In the genomic region with DNA sequence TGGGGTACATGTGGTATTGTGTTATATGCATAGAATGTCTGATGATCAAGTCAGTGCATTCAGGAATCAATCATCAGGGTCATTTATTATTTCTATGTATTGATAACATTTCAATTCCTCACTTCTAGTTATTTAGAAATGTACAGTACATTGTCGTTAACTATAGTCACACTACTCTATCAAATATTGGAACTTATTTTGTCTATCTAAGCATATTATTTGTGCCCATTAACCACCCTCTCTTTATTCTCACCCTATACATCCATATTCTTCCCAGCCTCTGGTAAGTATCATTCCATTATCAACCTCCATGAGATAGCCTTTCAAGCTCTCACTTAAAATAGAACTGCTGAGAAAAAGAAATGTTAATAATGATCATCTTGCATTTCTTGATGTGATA, we compare ENCODE assay signal across 24 cellular contexts.
DNase-seq lines count a peak whose midpoint lies in the region; ATAC-seq, FAIRE-seq and TF ChIP-seq lines count a peak whose summit lies in the region.
"Had no signal": no experiment of that assay in that cellular context is flagged by ENCODE, and none has a peak within 500 bp of the region (broad histone marks: within the 10 kb centered on the region; RNA-seq: fewer than 3 reads in every experiment).

No MANE protein-coding gene starts in this region.

- no peak for FAIRE-seq in A549 (lab: Jason Lieb, UNC)
- FAIRE-seq in D721Med (lab: Jason Lieb, UNC), result peak; percentile 53
- no peak for FAIRE-seq in K562 (lab: Jason Lieb, UNC)
- FAIRE-seq: GM12878, GM12892, GM18507 had no signal

- no peaks in the 10 kb centered on the region for H3K27me3 Mint-ChIP-seq in stimulated activated naive CD8-positive, alpha-beta T cell treated with anti-CD3 and anti-CD28 coated beads, Interleukin-15, amount 100 ng/mL, for 72 hours
- H3K27me3 Mint-ChIP-seq: B cell; CD4-positive, alpha-beta T cell had no signal

- H2AFZ ChIP-seq in K562 (ENCODE audit: low read depth, low read length), result no peak overlapping the region

- H4K20me1 ChIP-seq in K562 (replicated peaks; ENCODE audit: control insufficient read depth, insufficient read depth, low read length), result no peaks in the 10 kb centered on the region
- H4K20me1 ChIP-seq: BLaER1 treated with 17β-estradiol and CSF1 and Interleukin-3, amounts not matched to agents 10 nM and 100 nM had no signal

- H3K27ac ChIP-seq in A549 (no peak overlapping the region), K562 (ENCODE audit: extremely low read depth, low read depth, low read length) (no peak overlapping the region)
- H3K27ac ChIP-seq: BLaER1 treated with 17β-estradiol and CSF1 and Interleukin-3, amounts not matched to agents 10 nM and 100 nM; C4-2B had no signal

- 0% methylated on average over 1 of the region's 1 CpG for WGBS in A549 (ENCODE audit: missing lambda C conversion rate)
- 6% methylated on average over 1 of the region's 1 CpG for WGBS in K562 (ENCODE audit: insufficient coverage, low coverage, missing lambda C conversion rate)

- H3K9me3 ChIP-seq in A549 (no peaks in the 10 kb centered on the region), K562 (replicated peaks; ENCODE audit: control insufficient read depth, insufficient read depth, low read depth, low read length) (no peaks in the 10 kb centered on the region)
- H3K9me3 ChIP-seq: BLaER1 treated with 17β-estradiol and CSF1 and Interleukin-3, amounts not matched to agents 10 nM and 100 nM; Caco-2 had no signal

- ATAC-seq in A549 (no peak), K562 (no peak)
- ATAC-seq in stimulated activated naive CD8-positive, alpha-beta T cell treated with anti-CD3 and anti-CD28 coated beads, Interleukin-15, amount 100 ng/mL, for 72 hours, result no peak
- ATAC-seq: CD8-positive, alpha-beta T cell; GM12878 had no signal

- CTCF ChIA-PET in A549 (lab: Yijun Ruan, JAX) (no interaction called here), K562 (lab: Yijun Ruan, JAX; ENCODE audit: low intra/inter-chr PET ratio) (no interaction called here)

- in situ Hi-C loops in K562 (cut with MboI), result no loop called here

- no peaks in the 10 kb centered on the region for H3K9me1 ChIP-seq in K562 (ENCODE audit: control insufficient read depth, insufficient read depth, low read length)

- no TSS peak for BruUV-seq in K562 (replicated peaks; lab: Mats Ljungman, UMichigan)

- H3K4me1 Mint-ChIP-seq in stimulated activated naive CD8-positive, alpha-beta T cell treated with anti-CD3 and anti-CD28 coated beads, Interleukin-15, amount 100 ng/mL, for 72 hours, result no peaks in the 10 kb centered on the region
- H3K4me1 Mint-ChIP-seq: B cell had no signal

- TF ChIP-seq CTCF in A549 (IDR thresholded peaks at IDR 0.05) (no peak), D721Med (IDR thresholded peaks at IDR 0.05; ENCODE audit: insufficient read depth, missing control alignments) (no peak), K562 (IDR thresholded peaks at IDR 0.05 in 2 of 3, conservative IDR thresholded peaks at IDR 0.05 in 1 of 3; ENCODE audit: insufficient read depth in 2 of 3, low read depth in 1 of 3, low read length in 3 of 3) (no peak)

- DNase-seq in A549 (ENCODE audit: low read depth in 1 of 2, low spot score in 1 of 2), result no peak
- DNase-seq in D721Med (ENCODE audit: insufficient read length, low spot score), result no peak
- no peak for DNase-seq in K562 (ENCODE audit: extremely low read depth in 1 of 4, low spot score in 3 of 4)
- DNase-seq in activated CD4-positive, alpha-beta T cell treated with anti-CD3 and anti-CD28 coated beads, Interleukin-2, amount 50 U/mL, for 4 hours, result no peak
- no peak for DNase-seq in stimulated activated naive CD8-positive, alpha-beta T cell treated with anti-CD3 and anti-CD28 coated beads, Interleukin-15, amount 100 ng/mL, for 72 hours
- DNase-seq: 8988T; AML-193; Caco-2; Calu3; CD4-positive, alpha-beta T cell; CD8-positive, alpha-beta T cell; DMS 273 treated with DMSO at 0.1 percent for 48 hours; DMS153; DMS53; DMS79; DND-41; EL; GDM1 had no signal

- no peaks in the 10 kb centered on the region for H3K36me3 ChIP-seq in K562 (ENCODE audit: control insufficient read depth, insufficient read depth, low read length)
- H3K36me3 ChIP-seq: BLaER1 treated with 17β-estradiol and CSF1 and Interleukin-3, amounts not matched to agents 10 nM and 100 nM had no signal

- H3K4me1 ChIP-seq in A549 (no peaks in the 10 kb centered on the region), K562 (replicated peaks in 1 of 2; ENCODE audit: control insufficient read depth in 2 of 2, insufficient read depth in 2 of 2, low read length in 2 of 2) (no peaks in the 10 kb centered on the region)
- H3K4me1 ChIP-seq: BLaER1 treated with 17β-estradiol and CSF1 and Interleukin-3, amounts not matched to agents 10 nM and 100 nM; Caco-2 had no signal

- POLR2A ChIA-PET in A549 (lab: Yijun Ruan, JAX), result no interaction called here
- POLR2A ChIA-PET in K562 (lab: Yijun Ruan, JAX), result no interaction called here

- H3K27me3 ChIP-seq in K562 (ENCODE audit: control insufficient read depth in 2 of 2, insufficient read depth in 2 of 2, low read length in 2 of 2), result no peaks in the 10 kb centered on the region
- H3K27me3 ChIP-seq: BLaER1 treated with 17β-estradiol and CSF1 and Interleukin-3, amounts not matched to agents 10 nM and 100 nM had no signal

- H3K4me3 ChIP-seq in A549, result no peak overlapping the region
- H3K4me3 ChIP-seq in K562, result no peak overlapping the region
- H3K4me3 ChIP-seq: BLaER1 treated with 17β-estradiol and CSF1 and Interleukin-3, amounts not matched to agents 10 nM and 100 nM; GM12878 had no signal

- peaks cover 3 to 7% of the 10 kb centered on the region in 2 donors for H3K9me3 Mint-ChIP-seq in stimulated activated naive CD8-positive, alpha-beta T cell treated with anti-CD3 and anti-CD28 coated beads, Interleukin-15, amount 100 ng/mL, for 72 hours

- no peak overlapping the region for H3K27ac Mint-ChIP-seq in stimulated activated naive CD8-positive, alpha-beta T cell treated with anti-CD3 and anti-CD28 coated beads, Interleukin-15, amount 100 ng/mL, for 72 hours
- H3K27ac Mint-ChIP-seq: B cell; CD4-positive, alpha-beta T cell; CD8-positive, alpha-beta T cell had no signal

- intact Hi-C loops in K562 (cut with micrococcal nuclease), result no loop called here

- H3K4me2 ChIP-seq in A549 (no peak overlapping the region), K562 (ENCODE audit: insufficient read depth, low read length) (no peak overlapping the region)
- H3K4me2 ChIP-seq: BLaER1 treated with 17β-estradiol and CSF1 and Interleukin-3, amounts not matched to agents 10 nM and 100 nM had no signal

- no peak for TF ChIP-seq RAD21 in A549 (conservative IDR thresholded peaks at IDR 0.05 in 1 of 2, IDR thresholded peaks at IDR 0.05 in 1 of 2)
- no peak for TF ChIP-seq RAD21 in K562 (CRISPR knock-in tag; conservative IDR thresholded peaks at IDR 0.05 in 1 of 2, IDR thresholded peaks at IDR 0.05 in 1 of 2)

- H3K4me3 Mint-ChIP-seq in stimulated activated naive CD8-positive, alpha-beta T cell treated with anti-CD3 and anti-CD28 coated beads, Interleukin-15, amount 100 ng/mL, for 72 hours, result no peak overlapping the region
- H3K4me3 Mint-ChIP-seq: B cell; CD4-positive, alpha-beta T cell; CD8-positive, alpha-beta T cell had no signal

- no peak for TF ChIP-seq EP300 in A549 (IDR thresholded peaks at IDR 0.05)
- no peak for TF ChIP-seq EP300 in K562 (IDR thresholded peaks at IDR 0.05; ENCODE audit: low read length)

- H3K9ac ChIP-seq in K562 (ENCODE audit: insufficient read depth in 1 of 2, low read depth in 2 of 2, low read length in 2 of 2), result no peak overlapping the region
- H3K9ac ChIP-seq: BLaER1 treated with 17β-estradiol and CSF1 and Interleukin-3, amounts not matched to agents 10 nM and 100 nM had no signal

- TF ChIP-seq POLR2A in A549 (IDR thresholded peaks at IDR 0.05; ENCODE audit: low read length) (no peak), K562 (conservative IDR thresholded peaks at IDR 0.05) (no peak)

- H3K79me2 ChIP-seq in K562 (ENCODE audit: control insufficient read depth, insufficient read depth, low read length), result no peaks in the 10 kb centered on the region

TF ChIP-seq in A549, 52 proteins besides CTCF, POLR2A, EP300 and RAD21 (continues in another document):
- TF ChIP-seq, protein P1, sequence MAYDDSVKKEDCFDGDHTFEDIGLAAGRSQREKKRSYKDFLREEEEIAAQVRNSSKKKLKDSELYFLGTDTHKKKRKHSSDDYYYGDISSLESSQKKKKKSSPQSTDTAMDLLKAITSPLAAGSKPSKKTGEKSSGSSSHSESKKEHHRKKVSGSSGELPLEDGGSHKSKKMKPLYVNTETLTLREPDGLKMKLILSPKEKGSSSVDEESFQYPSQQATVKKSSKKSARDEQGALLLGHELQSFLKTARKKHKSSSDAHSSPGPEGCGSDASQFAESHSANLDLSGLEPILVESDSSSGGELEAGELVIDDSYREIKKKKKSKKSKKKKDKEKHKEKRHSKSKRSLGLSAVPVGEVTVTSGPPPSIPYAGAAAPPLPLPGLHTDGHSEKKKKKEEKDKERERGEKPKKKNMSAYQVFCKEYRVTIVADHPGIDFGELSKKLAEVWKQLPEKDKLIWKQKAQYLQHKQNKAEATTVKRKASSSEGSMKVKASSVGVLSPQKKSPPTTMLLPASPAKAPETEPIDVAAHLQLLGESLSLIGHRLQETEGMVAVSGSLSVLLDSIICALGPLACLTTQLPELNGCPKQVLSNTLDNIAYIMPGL (CRISPR knock-in tag; IDR thresholded peaks at IDR 0.05; ENCODE audit: borderline replicate concordance), result no peak
- TF ChIP-seq MAFK (IDR thresholded peaks at IDR 0.05; ENCODE audit: partially characterized antibody), result peak; percentile 71

TF ChIP-seq in K562, 482 proteins besides CTCF, POLR2A, EP300 and RAD21 (continues in another document):
- TF ChIP-seq MAFK (IDR thresholded peaks at IDR 0.05; ENCODE audit: low read length), result peak; percentile 59
- peak; percentile 45; the same call in 1 of the 2 replicates for TF ChIP-seq C11orf30 (IDR thresholded peaks at IDR 0.05; ENCODE audit: low read depth)
- TF ChIP-seq MAFG (tag; conservative IDR thresholded peaks at IDR 0.05), result peak; percentile 38; the same call in 1 of the 2 replicates
- peak; percentile 77 for TF ChIP-seq ZNF316 (IDR thresholded peaks at IDR 0.05)
